ENCODE assay signal across 1 cellular context in genomic region chr9:33024966-33025571, GRCh38.
TF ChIP-seq lines count a peak whose summit lies in the region.

TSS of gene DNAJA1 (plus strand) at chr9:33025273. CDS start at chr9:33026485, 1,212 bp downstream.

TF ChIP-seq in HepG2, 621 proteins besides CTCF, POLR2A, EP300 and RAD21 (continued from another document and continues in another):
- TF ChIP-seq, protein P1, sequence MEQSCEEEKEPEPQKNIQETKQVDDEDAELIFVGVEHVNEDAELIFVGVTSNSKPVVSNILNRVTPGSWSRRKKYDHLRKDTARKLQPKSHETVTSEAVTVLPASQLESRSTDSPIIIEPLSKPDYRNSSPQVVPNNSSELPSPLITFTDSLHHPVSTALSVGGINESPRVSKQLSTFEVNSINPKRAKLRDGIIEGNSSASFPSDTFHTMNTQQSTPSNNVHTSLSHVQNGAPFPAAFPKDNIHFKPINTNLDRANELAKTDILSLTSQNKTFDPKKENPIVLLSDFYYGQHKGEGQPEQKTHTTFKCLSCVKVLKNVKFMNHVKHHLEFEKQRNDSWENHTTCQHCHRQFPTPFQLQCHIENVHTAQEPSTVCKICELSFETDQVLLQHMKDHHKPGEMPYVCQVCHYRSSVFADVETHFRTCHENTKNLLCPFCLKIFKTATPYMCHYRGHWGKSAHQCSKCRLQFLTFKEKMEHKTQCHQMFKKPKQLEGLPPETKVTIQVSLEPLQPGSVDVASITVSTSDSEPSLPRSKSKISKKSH (CRISPR knock-in tag; IDR thresholded peaks at IDR 0.05; ENCODE audit: borderline replicate concordance), result no peak
- TF ChIP-seq SP2 (CRISPR knock-in tag; IDR thresholded peaks at IDR 0.05) (peak; percentile 91), TBX3 (IDR thresholded peaks at IDR 0.05; ENCODE audit: borderline replicate concordance) (peak; percentile 23; the same call in 1 of the 2 replicates), ZBTB20 (CRISPR knock-in tag; IDR thresholded peaks at IDR 0.05; ENCODE audit: borderline replicate concordance, low read depth) (no peak; the same call in none of the 2 replicates), ZNF331 (CRISPR knock-in tag; IDR thresholded peaks at IDR 0.05) (peak; percentile 65; the same call in 1 of the 2 replicates), SNAI1 (CRISPR knock-in tag; IDR thresholded peaks at IDR 0.05; ENCODE audit: borderline replicate concordance) (peak; percentile 89; the same call in 1 of the 2 replicates), FOSL2 (CRISPR knock-in tag; IDR thresholded peaks at IDR 0.05) (peak; percentile 54; the same call in 1 of the 2 replicates), RXRA (CRISPR knock-in tag; IDR thresholded peaks at IDR 0.05) (peak; percentile 83), ZNF577 (CRISPR knock-in tag; IDR thresholded peaks at IDR 0.05; ENCODE audit: borderline replicate concordance, low read depth) (no peak), FOXA3 (CRISPR knock-in tag; IDR thresholded peaks at IDR 0.05) (peak; percentile 47; the same call in 1 of the 2 replicates), ZBTB49 (CRISPR knock-in tag; IDR thresholded peaks at IDR 0.05; ENCODE audit: borderline replicate concordance) (no peak), FOXK1 (CRISPR knock-in tag; IDR thresholded peaks at IDR 0.05; ENCODE audit: borderline replicate concordance, low read depth) (no peak), SP1 (IDR thresholded peaks at IDR 0.05) (no peak), SP1 (CRISPR knock-in tag; IDR thresholded peaks at IDR 0.05) (peak; percentile 55), ZNF598 (CRISPR knock-in tag; IDR thresholded peaks at IDR 0.05; ENCODE audit: borderline replicate concordance) (peak; percentile 67; the same call in 1 of the 2 replicates), MXD4 (CRISPR knock-in tag; IDR thresholded peaks at IDR 0.05) (no peak; the same call in none of the 2 replicates), ZNF326 (CRISPR knock-in tag; IDR thresholded peaks at IDR 0.05; ENCODE audit: borderline replicate concordance) (no peak), TOE1 (CRISPR knock-in tag; IDR thresholded peaks at IDR 0.05) (no peak), PCBP1 (IDR thresholded peaks at IDR 0.05; ENCODE audit: borderline replicate concordance, low read depth, low read length) (0 out of 2 replicates have a peak, but pooled peaks have one; percentile 23), HOXD1 (CRISPR knock-in tag; IDR thresholded peaks at IDR 0.05) (peak; percentile 60; the same call in 1 of the 2 replicates), NFRKB (IDR thresholded peaks at IDR 0.05) (no peak), ARID5B (CRISPR knock-in tag; IDR thresholded peaks at IDR 0.05) (peak; percentile 56; the same call in 1 of the 2 replicates), ISX (CRISPR knock-in tag; conservative IDR thresholded peaks at IDR 0.05) (no peak)
- TF ChIP-seq, protein P2, sequence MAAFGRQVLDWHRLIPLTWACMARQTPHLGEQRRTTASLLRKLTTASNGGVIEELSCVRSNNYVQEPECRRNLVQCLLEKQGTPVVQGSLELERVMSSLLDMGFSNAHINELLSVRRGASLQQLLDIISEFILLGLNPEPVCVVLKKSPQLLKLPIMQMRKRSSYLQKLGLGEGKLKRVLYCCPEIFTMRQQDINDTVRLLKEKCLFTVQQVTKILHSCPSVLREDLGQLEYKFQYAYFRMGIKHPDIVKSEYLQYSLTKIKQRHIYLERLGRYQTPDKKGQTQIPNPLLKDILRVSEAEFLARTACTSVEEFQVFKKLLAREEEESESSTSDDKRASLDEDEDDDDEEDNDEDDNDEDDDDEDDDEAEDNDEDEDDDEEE (CRISPR knock-in tag; IDR thresholded peaks at IDR 0.05), result no peak
- TF ChIP-seq, protein P3, sequence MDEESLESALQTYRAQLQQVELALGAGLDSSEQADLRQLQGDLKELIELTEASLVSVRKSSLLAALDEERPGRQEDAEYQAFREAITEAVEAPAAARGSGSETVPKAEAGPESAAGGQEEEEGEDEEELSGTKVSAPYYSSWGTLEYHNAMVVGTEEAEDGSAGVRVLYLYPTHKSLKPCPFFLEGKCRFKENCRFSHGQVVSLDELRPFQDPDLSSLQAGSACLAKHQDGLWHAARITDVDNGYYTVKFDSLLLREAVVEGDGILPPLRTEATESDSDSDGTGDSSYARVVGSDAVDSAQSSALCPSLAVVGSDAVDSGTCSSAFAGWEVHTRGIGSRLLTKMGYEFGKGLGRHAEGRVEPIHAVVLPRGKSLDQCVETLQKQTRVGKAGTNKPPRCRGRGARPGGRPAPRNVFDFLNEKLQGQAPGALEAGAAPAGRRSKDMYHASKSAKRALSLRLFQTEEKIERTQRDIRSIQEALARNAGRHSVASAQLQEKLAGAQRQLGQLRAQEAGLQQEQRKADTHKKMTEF (CRISPR knock-in tag; IDR thresholded peaks at IDR 0.05), result peak; percentile 90
- TF ChIP-seq, protein P4, sequence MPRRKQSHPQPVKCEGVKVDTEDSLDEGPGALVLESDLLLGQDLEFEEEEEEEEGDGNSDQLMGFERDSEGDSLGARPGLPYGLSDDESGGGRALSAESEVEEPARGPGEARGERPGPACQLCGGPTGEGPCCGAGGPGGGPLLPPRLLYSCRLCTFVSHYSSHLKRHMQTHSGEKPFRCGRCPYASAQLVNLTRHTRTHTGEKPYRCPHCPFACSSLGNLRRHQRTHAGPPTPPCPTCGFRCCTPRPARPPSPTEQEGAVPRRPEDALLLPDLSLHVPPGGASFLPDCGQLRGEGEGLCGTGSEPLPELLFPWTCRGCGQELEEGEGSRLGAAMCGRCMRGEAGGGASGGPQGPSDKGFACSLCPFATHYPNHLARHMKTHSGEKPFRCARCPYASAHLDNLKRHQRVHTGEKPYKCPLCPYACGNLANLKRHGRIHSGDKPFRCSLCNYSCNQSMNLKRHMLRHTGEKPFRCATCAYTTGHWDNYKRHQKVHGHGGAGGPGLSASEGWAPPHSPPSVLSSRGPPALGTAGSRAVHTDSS (CRISPR knock-in tag; conservative IDR thresholded peaks at IDR 0.05), result no peak
- TF ChIP-seq, protein P5, sequence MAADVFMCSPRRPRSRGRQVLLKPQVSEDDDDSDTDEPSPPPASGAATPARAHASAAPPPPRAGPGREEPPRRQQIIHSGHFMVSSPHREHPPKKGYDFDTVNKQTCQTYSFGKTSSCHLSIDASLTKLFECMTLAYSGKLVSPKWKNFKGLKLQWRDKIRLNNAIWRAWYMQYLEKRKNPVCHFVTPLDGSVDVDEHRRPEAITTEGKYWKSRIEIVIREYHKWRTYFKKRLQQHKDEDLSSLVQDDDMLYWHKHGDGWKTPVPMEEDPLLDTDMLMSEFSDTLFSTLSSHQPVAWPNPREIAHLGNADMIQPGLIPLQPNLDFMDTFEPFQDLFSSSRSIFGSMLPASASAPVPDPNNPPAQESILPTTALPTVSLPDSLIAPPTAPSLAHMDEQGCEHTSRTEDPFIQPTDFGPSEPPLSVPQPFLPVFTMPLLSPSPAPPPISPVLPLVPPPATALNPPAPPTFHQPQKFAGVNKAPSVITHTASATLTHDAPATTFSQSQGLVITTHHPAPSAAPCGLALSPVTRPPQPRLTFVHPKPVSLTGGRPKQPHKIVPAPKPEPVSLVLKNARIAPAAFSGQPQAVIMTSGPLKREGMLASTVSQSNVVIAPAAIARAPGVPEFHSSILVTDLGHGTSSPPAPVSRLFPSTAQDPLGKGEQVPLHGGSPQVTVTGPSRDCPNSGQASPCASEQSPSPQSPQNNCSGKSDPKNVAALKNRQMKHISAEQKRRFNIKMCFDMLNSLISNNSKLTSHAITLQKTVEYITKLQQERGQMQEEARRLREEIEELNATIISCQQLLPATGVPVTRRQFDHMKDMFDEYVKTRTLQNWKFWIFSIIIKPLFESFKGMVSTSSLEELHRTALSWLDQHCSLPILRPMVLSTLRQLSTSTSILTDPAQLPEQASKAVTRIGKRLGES (CRISPR knock-in tag; IDR thresholded peaks at IDR 0.05; ENCODE audit: borderline replicate concordance), result 0 out of 2 replicates have a peak, but pooled peaks have one; percentile 69
- TF ChIP-seq, protein P6, sequence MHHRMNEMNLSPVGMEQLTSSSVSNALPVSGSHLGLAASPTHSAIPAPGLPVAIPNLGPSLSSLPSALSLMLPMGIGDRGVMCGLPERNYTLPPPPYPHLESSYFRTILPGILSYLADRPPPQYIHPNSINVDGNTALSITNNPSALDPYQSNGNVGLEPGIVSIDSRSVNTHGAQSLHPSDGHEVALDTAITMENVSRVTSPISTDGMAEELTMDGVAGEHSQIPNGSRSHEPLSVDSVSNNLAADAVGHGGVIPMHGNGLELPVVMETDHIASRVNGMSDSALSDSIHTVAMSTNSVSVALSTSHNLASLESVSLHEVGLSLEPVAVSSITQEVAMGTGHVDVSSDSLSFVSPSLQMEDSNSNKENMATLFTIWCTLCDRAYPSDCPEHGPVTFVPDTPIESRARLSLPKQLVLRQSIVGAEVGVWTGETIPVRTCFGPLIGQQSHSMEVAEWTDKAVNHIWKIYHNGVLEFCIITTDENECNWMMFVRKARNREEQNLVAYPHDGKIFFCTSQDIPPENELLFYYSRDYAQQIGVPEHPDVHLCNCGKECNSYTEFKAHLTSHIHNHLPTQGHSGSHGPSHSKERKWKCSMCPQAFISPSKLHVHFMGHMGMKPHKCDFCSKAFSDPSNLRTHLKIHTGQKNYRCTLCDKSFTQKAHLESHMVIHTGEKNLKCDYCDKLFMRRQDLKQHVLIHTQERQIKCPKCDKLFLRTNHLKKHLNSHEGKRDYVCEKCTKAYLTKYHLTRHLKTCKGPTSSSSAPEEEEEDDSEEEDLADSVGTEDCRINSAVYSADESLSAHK (CRISPR knock-in tag; IDR thresholded peaks at IDR 0.05; ENCODE audit: borderline replicate concordance), result no peak
- TF ChIP-seq, protein P7, sequence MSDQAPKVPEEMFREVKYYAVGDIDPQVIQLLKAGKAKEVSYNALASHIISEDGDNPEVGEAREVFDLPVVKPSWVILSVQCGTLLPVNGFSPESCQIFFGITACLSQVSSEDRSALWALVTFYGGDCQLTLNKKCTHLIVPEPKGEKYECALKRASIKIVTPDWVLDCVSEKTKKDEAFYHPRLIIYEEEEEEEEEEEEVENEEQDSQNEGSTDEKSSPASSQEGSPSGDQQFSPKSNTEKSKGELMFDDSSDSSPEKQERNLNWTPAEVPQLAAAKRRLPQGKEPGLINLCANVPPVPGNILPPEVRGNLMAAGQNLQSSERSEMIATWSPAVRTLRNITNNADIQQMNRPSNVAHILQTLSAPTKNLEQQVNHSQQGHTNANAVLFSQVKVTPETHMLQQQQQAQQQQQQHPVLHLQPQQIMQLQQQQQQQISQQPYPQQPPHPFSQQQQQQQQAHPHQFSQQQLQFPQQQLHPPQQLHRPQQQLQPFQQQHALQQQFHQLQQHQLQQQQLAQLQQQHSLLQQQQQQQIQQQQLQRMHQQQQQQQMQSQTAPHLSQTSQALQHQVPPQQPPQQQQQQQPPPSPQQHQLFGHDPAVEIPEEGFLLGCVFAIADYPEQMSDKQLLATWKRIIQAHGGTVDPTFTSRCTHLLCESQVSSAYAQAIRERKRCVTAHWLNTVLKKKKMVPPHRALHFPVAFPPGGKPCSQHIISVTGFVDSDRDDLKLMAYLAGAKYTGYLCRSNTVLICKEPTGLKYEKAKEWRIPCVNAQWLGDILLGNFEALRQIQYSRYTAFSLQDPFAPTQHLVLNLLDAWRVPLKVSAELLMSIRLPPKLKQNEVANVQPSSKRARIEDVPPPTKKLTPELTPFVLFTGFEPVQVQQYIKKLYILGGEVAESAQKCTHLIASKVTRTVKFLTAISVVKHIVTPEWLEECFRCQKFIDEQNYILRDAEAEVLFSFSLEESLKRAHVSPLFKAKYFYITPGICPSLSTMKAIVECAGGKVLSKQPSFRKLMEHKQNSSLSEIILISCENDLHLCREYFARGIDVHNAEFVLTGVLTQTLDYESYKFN (CRISPR knock-in tag; conservative IDR thresholded peaks at IDR 0.05), result peak; percentile 40
- TF ChIP-seq, protein P8, sequence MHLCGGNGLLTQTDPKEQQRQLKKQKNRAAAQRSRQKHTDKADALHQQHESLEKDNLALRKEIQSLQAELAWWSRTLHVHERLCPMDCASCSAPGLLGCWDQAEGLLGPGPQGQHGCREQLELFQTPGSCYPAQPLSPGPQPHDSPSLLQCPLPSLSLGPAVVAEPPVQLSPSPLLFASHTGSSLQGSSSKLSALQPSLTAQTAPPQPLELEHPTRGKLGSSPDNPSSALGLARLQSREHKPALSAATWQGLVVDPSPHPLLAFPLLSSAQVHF (CRISPR knock-in tag; IDR thresholded peaks at IDR 0.05), result peak; percentile 94
